Comparison of ENCODE assay signal across 27 cellular contexts in genomic region chr16:4280625-4281024, GRCh38. TPM values are rescaled to one million over a fixed set of nuclear protein-coding genes. Genes with fewer than 3 reads are reported as not detected.
DNase-seq lines count a peak whose midpoint lies in the region; ATAC-seq, FAIRE-seq and TF ChIP-seq lines count a peak whose summit lies in the region.
"Had no signal": no experiment of that assay in that cellular context is flagged by ENCODE, and none has a peak within 500 bp of the region (broad histone marks: within the 10 kb centered on the region; RNA-seq: fewer than 3 reads in every experiment).

No MANE protein-coding gene starts in this region.

- no peaks in the 10 kb centered on the region for H4K20me1 ChIP-seq in K562 (replicated peaks; ENCODE audit: control insufficient read depth, insufficient read depth, low read length)
- H4K20me1 ChIP-seq: BLaER1 had no signal

- H3K27ac ChIP-seq in HEK293 (ENCODE audit: extremely low read depth, low read depth, low read length), result no peak overlapping the region
- H3K27ac ChIP-seq in K562 (ENCODE audit: extremely low read depth, low read depth, low read length), result no peak overlapping the region
- H3K27ac ChIP-seq: BLaER1 had no signal

- TF ChIP-seq EP300 in K562 (IDR thresholded peaks at IDR 0.05; ENCODE audit: low read length), result no peak

- peaks cover 0 to 5% of the 10 kb centered on the region in 2 experiments; a peak in 2 of 5 replicates for H3K27me3 ChIP-seq in K562 (ENCODE audit: control insufficient read depth in 2 of 2, insufficient read depth in 2 of 2, low read length in 2 of 2)
- H3K27me3 ChIP-seq: BE2C, BLaER1 had no signal

- no TSS peak for BruUV-seq in K562 (replicated peaks; lab: Mats Ljungman, UMichigan)

- TF ChIP-seq RAD21 in K562 (CRISPR knock-in tag; conservative IDR thresholded peaks at IDR 0.05 in 1 of 2, IDR thresholded peaks at IDR 0.05 in 1 of 2), result no peak

- DNase-seq in K562 (ENCODE audit: extremely low read depth in 1 of 4, low spot score in 3 of 4), result no peak
- DNase-seq in T-helper 2 cell, result no peak
- no peak for DNase-seq in GM19240 (ENCODE audit: insufficient read length, low spot score)
- DNase-seq: 8988T; ACHN; BE2C; C1 segment of cervical spinal cord; CD4-positive, alpha-beta memory T cell; CD4-positive, CD25-positive, alpha-beta regulatory T cell; CD8-positive, alpha-beta memory T cell; COR-L47; DMS 273 treated with DMSO at 0.1 percent for 48 hours; DMS153; DMS53; DMS79; DND-41; EL; GDM1 had no signal

- H3K4me3 ChIP-seq in HEK293 (ENCODE audit: low read depth, low read length) (no peak overlapping the region), K562 (no peak overlapping the region), iPS-18c (ENCODE audit: insufficient read depth, low read depth, low read length) (peak overlapping the region; percentile 15; the same call in 1 of the 2 replicates)
- H3K4me3 ChIP-seq: BLaER1, GM12878 had no signal

- no peak for ATAC-seq in K562
- ATAC-seq: GM12878 had no signal

- no peaks in the 10 kb centered on the region for H3K9me1 ChIP-seq in K562 (ENCODE audit: control insufficient read depth, insufficient read depth, low read length)

- H3K9me3 ChIP-seq in HEK293 (ENCODE audit: control insufficient read depth, insufficient read depth, low read depth, low read length) (no peaks in the 10 kb centered on the region), K562 (replicated peaks; ENCODE audit: control insufficient read depth, insufficient read depth, low read depth, low read length) (0 out of 2 replicates have a peak, but pooled peaks cover 2% of the 10 kb centered on the region), iPS-18c (ENCODE audit: control insufficient read depth, insufficient read depth, low read length) (peaks cover 5% of the 10 kb centered on the region)

- H3K79me2 ChIP-seq in K562 (ENCODE audit: control insufficient read depth, insufficient read depth, low read length), result no peaks in the 10 kb centered on the region

- H3K9ac ChIP-seq in K562 (ENCODE audit: insufficient read depth in 1 of 2, low read depth in 2 of 2, low read length in 2 of 2), result no peak overlapping the region
- H3K9ac ChIP-seq: BLaER1 had no signal

- WGBS in K562 (ENCODE audit: insufficient coverage, low coverage, missing lambda C conversion rate), result 23% methylated on average over 2 of the region's 2 CpGs

- H3K36me3 ChIP-seq in HEK293 (ENCODE audit: control insufficient read depth in 2 of 2, insufficient read depth in 1 of 2, low read length in 2 of 2) (no peaks in the 10 kb centered on the region), K562 (ENCODE audit: control insufficient read depth, insufficient read depth, low read length) (no peaks in the 10 kb centered on the region)
- H3K36me3 ChIP-seq: BE2C had no signal

- in situ Hi-C loops in K562 (cut with MboI), result no loop called here

- intact Hi-C loops in K562 (cut with micrococcal nuclease), result no loop called here

- H2AFZ ChIP-seq in K562 (ENCODE audit: low read depth, low read length), result no peak overlapping the region

- POLR2A ChIA-PET in HEK293 (lab: Yijun Ruan, JAX) (no interaction called here), K562 (lab: Yijun Ruan, JAX) (no interaction called here)

- H3K4me1 ChIP-seq in HEK293 (ENCODE audit: control insufficient read depth, insufficient read depth, low read length) (no peaks in the 10 kb centered on the region), K562 (replicated peaks in 1 of 2; ENCODE audit: control insufficient read depth in 2 of 2, insufficient read depth in 2 of 2, low read length in 2 of 2) (peaks cover 0 to 6% of the 10 kb centered on the region in 2 experiments; a peak in 3 of 5 replicates)
- H3K4me1 ChIP-seq: BE2C had no signal

- no peak overlapping the region for H3K4me2 ChIP-seq in K562 (ENCODE audit: insufficient read depth, low read length)
- H3K4me2 ChIP-seq: BLaER1 had no signal

- no peak for TF ChIP-seq POLR2A in K562 (conservative IDR thresholded peaks at IDR 0.05)

- CTCF ChIA-PET in HEK293 (lab: Yijun Ruan, JAX) (no interaction called here), K562 (lab: Yijun Ruan, JAX; ENCODE audit: low intra/inter-chr PET ratio) (no interaction called here)

- no peak for TF ChIP-seq CTCF in HEK293 (tag by site-specific recombination; IDR thresholded peaks at IDR 0.05)
- TF ChIP-seq CTCF in K562 (IDR thresholded peaks at IDR 0.05 in 2 of 3, conservative IDR thresholded peaks at IDR 0.05 in 1 of 3; ENCODE audit: insufficient read depth in 2 of 3, low read depth in 1 of 3, low read length in 3 of 3), result no peak

- no peak for FAIRE-seq in K562 (lab: Jason Lieb, UNC)
- FAIRE-seq: A204.1, GM12878, GM12892, GM18507 had no signal

TF ChIP-seq in K562, 482 proteins besides CTCF, POLR2A, EP300 and RAD21:
- peak; percentile 59 for TF ChIP-seq RBM25 (IDR thresholded peaks at IDR 0.05; ENCODE audit: low read depth, low read length, severe bottlenecking)
- no peak for TF ChIP-seq RBM17 (IDR thresholded peaks at IDR 0.05; ENCODE audit: borderline replicate concordance, low read depth, low read length)

RNA-seq across cellular contexts. Expression of gene TFAP4, which starts 7.8 kb away (rescaled TPM):
- total RNA-seq in K562 (2011; cell fraction: chromatin; rRNA removed; ENCODE audit: low replicate concordance), result 12.1 and 23.1 TPM in 2 replicates
- 12.4 and 13.3 TPM in 2 replicates for total RNA-seq in K562 (2011; cell fraction: nucleolus; rRNA removed)
- 11.0 and 16.1 TPM in 2 replicates for total RNA-seq in K562 (2011; cell fraction: nucleoplasm; rRNA removed)
- 27.7 and 28.8 TPM in 2 replicates for total RNA-seq in K562 (2014; rRNA removed)
- total RNA-seq in K562 (2014; rRNA removed; fragmentation: Illumina TruSeq; extraction: Trizol), result 5.6 and 7.7 TPM in 2 replicates
- total RNA-seq in K562 (2015; rRNA removed; fragmentation: Illumina TruSeq; extraction: Trizol), result 16.2 and 16.9 TPM in 2 replicates
- 31.2 and 32.8 TPM in 2 replicates for total RNA-seq in K562 (2021)
- polyA plus RNA-seq in K562 (2011; rRNA removed), result 8.5 and 15.3 TPM in 2 replicates
- polyA plus RNA-seq in K562 (2011; cell fraction: cytosol; rRNA removed), result 8.1 and 15.3 TPM in 2 replicates
- 12.2 and 17.2 TPM in 2 replicates for polyA plus RNA-seq in K562 (2011; cell fraction: nucleus; rRNA removed)
- polyA plus RNA-seq in K562 (2012), result 15.9 and 19.7 TPM in 2 replicates
- 10.6 and 13.6 TPM in 2 replicates for polyA plus RNA-seq in K562 (2014; fragmentation: Illumina TruSeq; extraction: Trizol)
- under 1 TPM; 0.10 to 0.11 TPM for polyA plus RNA-seq in K562 (2014; fragmentation: Nextera tagmentation; extraction: Ambion mirVana)
- polyA plus RNA-seq in K562 (2014; rRNA removed), result 19.8 and 22.6 TPM in 2 replicates
- 14.2 and 15.3 TPM in 2 replicates for polyA minus RNA-seq in K562 (2011; rRNA and poly(A)+ RNA removed)
- polyA minus RNA-seq in K562 (2011; cell fraction: cytosol; rRNA and poly(A)+ RNA removed), result 15.2 and 18.3 TPM in 2 replicates
- 5.0 and 8.7 TPM in 2 replicates for polyA minus RNA-seq in K562 (2011; cell fraction: nucleus; rRNA and poly(A)+ RNA removed)

RNA-seq across cellular contexts. Expression of gene GLIS2, which starts 35.2 kb away (rescaled TPM):
- 2.1 and 6.1 TPM in 2 replicates for total RNA-seq in K562 (2011; cell fraction: chromatin; rRNA removed; ENCODE audit: low replicate concordance)
- total RNA-seq in K562 (2011; cell fraction: nucleolus; rRNA removed), result 3.8 and 4.2 TPM in 2 replicates
- 2.9 and 3.6 TPM in 2 replicates for total RNA-seq in K562 (2011; cell fraction: nucleoplasm; rRNA removed)
- total RNA-seq in K562 (2014; rRNA removed) (0.91 and 1.4 TPM in 2 replicates), K562 (2014; rRNA removed; fragmentation: Illumina TruSeq; extraction: Trizol) (0.10 and 0.11 TPM in 2 replicates), K562 (2015; rRNA removed; fragmentation: Illumina TruSeq; extraction: Trizol) (0.33 and 0.68 TPM in 2 replicates), K562 (2021) (7.6 and 9.0 TPM in 2 replicates)
- polyA plus RNA-seq in K562 (2011; rRNA removed) (0.57 and 1.0 TPM in 2 replicates), K562 (2014; fragmentation: Illumina TruSeq; extraction: Trizol) (2.2 and 5.8 TPM in 2 replicates), K562 (2014; fragmentation: Nextera tagmentation; extraction: Ambion mirVana) (under 1 TPM; 0.10 to 0.25 TPM), K562 (2014; rRNA removed) (2.3 and 2.9 TPM in 2 replicates)
- polyA plus RNA-seq in K562 (2011; cell fraction: cytosol; rRNA removed), result 1.0 and 2.2 TPM in 2 replicates
- polyA plus RNA-seq in K562 (2011; cell fraction: nucleus; rRNA removed), result 2.8 and 4.9 TPM in 2 replicates
- 6.8 and 7.9 TPM in 2 replicates for polyA plus RNA-seq in K562 (2012)
- 0.27 and 0.32 TPM in 2 replicates for polyA minus RNA-seq in K562 (2011; rRNA and poly(A)+ RNA removed)
- polyA minus RNA-seq in K562 (2011; cell fraction: cytosol; rRNA and poly(A)+ RNA removed), result 3.3 and 4.6 TPM in 2 replicates
- polyA minus RNA-seq in K562 (2011; cell fraction: nucleus; rRNA and poly(A)+ RNA removed), result 1.00 and 1.1 TPM in 2 replicates
- total RNA-seq: CD4-positive, CD25-positive, alpha-beta regulatory T cell had no signal
- polyA plus RNA-seq: CD14-positive monocyte; CD4-positive, alpha-beta memory T cell; CD8-positive, alpha-beta memory T cell had no signal

RNA-seq across cellular contexts. Expression of gene SRL, which starts 38.7 kb away (rescaled TPM):
- not detected in 2 replicates for total RNA-seq in K562 (2011; cell fraction: chromatin; rRNA removed; ENCODE audit: low replicate concordance)
- total RNA-seq in K562 (2011; cell fraction: nucleolus; rRNA removed), result not detected in 2 replicates
- total RNA-seq in K562 (2011; cell fraction: nucleoplasm; rRNA removed), result not detected in 2 replicates
- not detected in 2 replicates for total RNA-seq in K562 (2014; rRNA removed)
- total RNA-seq in K562 (2014; rRNA removed; fragmentation: Illumina TruSeq; extraction: Trizol), result not detected in 2 replicates
- not detected in 2 replicates for total RNA-seq in K562 (2015; rRNA removed; fragmentation: Illumina TruSeq; extraction: Trizol)
- not detected in 2 replicates for total RNA-seq in K562 (2021)
- 0.01 TPM in 1 of 2 replicates, not detected in the other for polyA plus RNA-seq in K562 (2011; rRNA removed)
- 0.01 and 0.03 TPM in 2 replicates for polyA plus RNA-seq in K562 (2011; cell fraction: cytosol; rRNA removed)
- polyA plus RNA-seq in K562 (2011; cell fraction: nucleus; rRNA removed), result not detected in 2 replicates
- polyA plus RNA-seq in K562 (2012), result not detected in 2 replicates
- polyA plus RNA-seq in K562 (2014; fragmentation: Illumina TruSeq; extraction: Trizol), result not detected in 2 replicates
- polyA plus RNA-seq in K562 (2014; fragmentation: Nextera tagmentation; extraction: Ambion mirVana), result not detected
- not detected in 2 replicates for polyA plus RNA-seq in K562 (2014; rRNA removed)
- not detected in 2 replicates for polyA minus RNA-seq in K562 (2011; rRNA and poly(A)+ RNA removed)
- not detected in 2 replicates for polyA minus RNA-seq in K562 (2011; cell fraction: cytosol; rRNA and poly(A)+ RNA removed)
- polyA minus RNA-seq in K562 (2011; cell fraction: nucleus; rRNA and poly(A)+ RNA removed), result not detected in 2 replicates
- total RNA-seq: CD4-positive, alpha-beta memory T cell; CD4-positive, CD25-positive, alpha-beta regulatory T cell; CD8-positive, alpha-beta memory T cell; Daoy; GM12878 had no signal
- polyA plus RNA-seq: CD14-positive monocyte; CD4-positive, alpha-beta memory T cell; CD4-positive, CD25-positive, alpha-beta regulatory T cell; CD8-positive, alpha-beta memory T cell; GM12878 had no signal

Comparison
In these comparisons a context has a peak if more than half of its experiments do, and no peak if none do; other contexts are left out.
1. Of the 44 proteins assayed by ChIP-seq in both K562 and HEK293: peak only in K562: none; only in HEK293: ZNF140; in both: none; in neither: 43.